21 cellular contexts compared by ENCODE assay signal in genomic region chr20:44173846-44174245, GRCh38. TPM values are rescaled to one million over a fixed set of nuclear protein-coding genes. Genes with fewer than 3 reads are reported as not detected.
"Had no signal": no experiment of that assay in that cellular context is flagged by ENCODE, and none has a peak within 500 bp of the region (broad histone marks: within the 10 kb centered on the region; RNA-seq: fewer than 3 reads in every experiment).

No MANE protein-coding gene starts in this region.

- H3K4me3 ChIP-seq: colonic mucosa, heart right ventricle, ovary, upper lobe of left lung had no signal

- H3K27ac ChIP-seq: brain microvascular endothelial cell, colonic mucosa, ovary, upper lobe of left lung had no signal

- DNase-seq: activated CD4-positive, alpha-beta T cell treated with anti-CD3 and anti-CD28 coated beads, Interleukin-2, amount 10 ng/mL, durations not matched to agents 24 days and 14 days; activated CD8-positive, alpha-beta memory T cell treated with anti-CD3 and anti-CD28 coated beads, Interleukin-2, amount 50 U/mL, for 4 hours; activated naive CD4-positive, alpha-beta T cell treated with anti-CD3 and anti-CD28 coated beads for 36 hours; activated naive CD8-positive, alpha-beta T cell treated with anti-CD3 and anti-CD28 coated beads, Interleukin-2, amount 50 U/mL, for 24 hours; activated T-cell treated with anti-CD3 and anti-CD28 coated beads, Interleukin-2, amount 50 U/mL, for 4 hours; anterior cingulate cortex; brain microvascular endothelial cell; colonic mucosa; heart right ventricle; kidney glomerular epithelial cell; naive thymus-derived CD8-positive, alpha-beta T cell; ovary; stimulated activated CD4-positive, alpha-beta T cell treated with anti-CD3 and anti-CD28 coated beads, Interleukin-2, amount 100 ng/mL, for 24 hours; stimulated activated naive CD4-positive, alpha-beta T cell treated with Interleukin-2 at 50 U/mL for 16 hours; substantia nigra; T-cell; T1000; upper lobe of left lung had no signal

- FAIRE-seq: frontal cortex had no signal

- H3K27me3 ChIP-seq: brain microvascular endothelial cell, colonic mucosa, ovary, upper lobe of left lung had no signal

- H3K9me3 ChIP-seq: colonic mucosa, heart right ventricle, ovary, upper lobe of left lung had no signal

- ATAC-seq: activated naive CD8-positive, alpha-beta T cell treated with anti-CD3 and anti-CD28 coated beads, Interleukin-2, amount 50 U/mL, for 24 hours; activated T-cell treated with anti-CD3 and anti-CD28 coated beads, Interleukin-2, amount 50 U/mL, for 4 hours; heart right ventricle; naive thymus-derived CD8-positive, alpha-beta T cell; T-cell had no signal

- H3K36me3 ChIP-seq: brain microvascular endothelial cell, colonic mucosa, heart right ventricle, ovary, upper lobe of left lung had no signal

- H3K4me1 ChIP-seq: colonic mucosa had no signal

RNA-seq across cellular contexts. Expression of gene JPH2, which starts 13.1 kb away (rescaled TPM):
- total RNA-seq: activated naive CD4-positive, alpha-beta T cell treated with anti-CD3 and anti-CD28 coated beads for 36 hours; activated T-cell treated with anti-CD3 and anti-CD28 coated beads, Interleukin-2, amount 50 U/mL, for 4 hours; mononuclear cell; naive thymus-derived CD8-positive, alpha-beta T cell; pulmonary artery endothelial cell had no signal
- polyA plus RNA-seq: naive thymus-derived CD8-positive, alpha-beta T cell had no signal
